Comparison of ENCODE assay signal across 1 cellular context in genomic region chr19:38650911-38651584, GRCh38.
TF ChIP-seq lines count a peak whose summit lies in the region.

No MANE protein-coding gene starts in this region.

TF ChIP-seq in endothelial cell of umbilical vein, 7 proteins besides CTCF, POLR2A, EP300 and RAD21 (continued from another document):
- TF ChIP-seq MAX (IDR thresholded peaks at IDR 0.05; ENCODE audit: insufficient read depth, insufficient read length): no peak
- TF ChIP-seq EZH2 (IDR thresholded peaks at IDR 0.05; ENCODE audit: borderline replicate concordance, low read depth, low read length, severe bottlenecking): no peak
- no peak for TF ChIP-seq POLR2AphosphoS5 (IDR thresholded peaks at IDR 0.05; ENCODE audit: insufficient read depth, low read depth, low read length)
- TF ChIP-seq FOS (IDR thresholded peaks at IDR 0.05; ENCODE audit: borderline replicate concordance, insufficient read depth, low read length): peak; percentile 38
- no peak for TF ChIP-seq GATA2 (IDR thresholded peaks at IDR 0.05; ENCODE audit: insufficient read depth, insufficient read length, low read depth, low read length)
